1 cellular context compared by ENCODE assay signal in genomic region chr12:122870867-122871664, GRCh38.
TF ChIP-seq lines count a peak whose summit lies in the region.

No MANE protein-coding gene starts in this region.

TF ChIP-seq in GM23338, 12 proteins besides CTCF, POLR2A, EP300 and RAD21 (continued from another document):
- TF ChIP-seq ETS1 (IDR thresholded peaks at IDR 0.05) (no peak), JUNB (IDR thresholded peaks at IDR 0.05; ENCODE audit: unreplicated experiment) (no peak), STAT1 (IDR thresholded peaks at IDR 0.05; ENCODE audit: unreplicated experiment) (no peak), ZNF462 (CRISPR knock-in tag; IDR thresholded peaks at IDR 0.05) (no peak), POLR2AphosphoS5 (IDR thresholded peaks at IDR 0.05; ENCODE audit: low read depth) (no peak), ZNF331 (CRISPR knock-in tag; IDR thresholded peaks at IDR 0.05; ENCODE audit: low read depth) (no peak)
